In the genomic region with DNA sequence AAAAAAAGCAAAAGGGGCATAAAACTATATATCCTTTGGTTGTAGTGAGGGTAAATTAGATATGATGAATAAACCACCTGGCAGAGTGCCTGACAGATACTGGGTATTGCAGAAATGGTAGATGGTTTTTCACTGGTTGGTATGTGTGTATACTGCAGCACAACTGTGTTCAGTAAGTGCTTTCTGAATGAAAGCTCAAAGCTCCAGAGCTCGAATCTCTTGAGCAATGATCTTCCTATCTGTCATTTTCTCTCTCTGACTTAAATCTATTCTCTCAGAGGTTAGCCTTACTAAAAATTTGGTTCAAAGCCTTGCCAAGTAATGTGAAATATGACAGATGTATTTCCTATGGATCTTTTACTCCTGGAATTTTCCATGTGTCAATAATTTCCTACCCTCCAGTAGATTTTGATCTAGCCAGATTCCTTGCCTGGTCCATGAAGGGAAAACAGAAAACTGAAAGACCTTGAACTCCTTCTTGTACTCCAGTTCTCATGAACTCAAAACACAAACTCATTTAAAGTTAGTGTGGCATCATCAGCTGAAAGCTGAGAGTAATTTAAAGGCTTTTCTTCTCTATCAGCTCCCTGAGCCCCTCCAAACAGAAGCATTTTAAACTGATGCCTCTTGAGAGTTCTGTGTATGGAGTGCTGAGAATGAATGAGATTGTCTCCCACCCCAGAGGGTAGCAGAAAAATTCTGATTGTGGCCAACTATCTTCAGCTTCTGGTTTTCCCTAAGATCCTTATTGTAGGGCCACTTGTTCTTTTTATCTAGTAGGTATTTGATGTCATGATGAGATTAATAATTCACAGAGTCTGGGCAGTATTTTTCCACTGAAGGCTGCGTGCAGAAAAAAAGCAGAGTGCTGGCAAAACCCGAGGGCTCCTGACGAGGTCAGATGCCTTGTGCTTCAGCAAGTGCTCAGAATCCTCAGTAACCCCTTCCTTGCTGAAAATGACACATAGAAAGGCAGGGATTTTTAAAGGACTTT, we compare ENCODE assay signal across 16 cellular contexts.
DNase-seq lines count a peak whose midpoint lies in the region; ATAC-seq and TF ChIP-seq lines count a peak whose summit lies in the region.
"Had no signal": no experiment of that assay in that cellular context is flagged by ENCODE, and none has a peak within 500 bp of the region (broad histone marks: within the 10 kb centered on the region; RNA-seq: fewer than 3 reads in every experiment).

No MANE protein-coding gene starts in this region.

- no peak overlapping the region for H3K56ac ChIP-seq in H9 (ENCODE audit: insufficient read length, low read depth, low read length)

- H3K4me1 Mint-ChIP-seq in endothelial cell (ENCODE audit: unreplicated experiment): peaks cover 2% of the 10 kb centered on the region
- peaks cover 2 to 7% of the 10 kb centered on the region in 2 experiments; a peak in 3 of 4 replicates for H3K4me1 Mint-ChIP-seq in H9
- H3K4me1 Mint-ChIP-seq: central memory CD8-positive, alpha-beta T cell; IgD-negative memory B cell had no signal

- no peak overlapping the region for H2BK5ac ChIP-seq in H9 (ENCODE audit: insufficient read length, low read length)

- no peak overlapping the region for H2AK5ac ChIP-seq in H9 (ENCODE audit: insufficient read length, low read length)

- DNase-seq in LHCN-M2 (ENCODE audit: low read depth): peak; percentile 77
- peak; percentile 77 for DNase-seq in cerebellar cortex (ENCODE audit: low spot score)
- peak; percentile 78 for DNase-seq in left lobe of liver (ENCODE audit: low spot score)
- peak; percentile 26 for DNase-seq in stomach
- no peak for DNase-seq in endothelial cell (ENCODE audit: low spot score)
- DNase-seq in MV-4-11 (lab: John Stamatoyannopoulos, UW): no peak
- DNase-seq in stimulated activated CD4-positive, alpha-beta T cell treated with anti-CD3 and anti-CD28 coated beads, Interleukin-1b, Interleukin-23, amount 100 ng/mL, for 48 hours: no peak
- DNase-seq in H9: no peak
- DNase-seq: activated CD8-positive, alpha-beta memory T cell treated with anti-CD3 and anti-CD28 coated beads for 24 hours; activated gamma-delta T cell treated with Interleukin-2 at 50 U/mL for 16 hours; NCI-H146; NCI-H69; thyroid gland had no signal

- no peak overlapping the region for H3K18ac ChIP-seq in H9 (ENCODE audit: insufficient read length, low read depth, low read length)

- WGBS in stomach, 5 donors: 18 to 25% (median 22%) methylated on average over 4 of the region's 4 CpGs
- WGBS in H9 (ENCODE audit: extremely low coverage, insufficient read length, low lambda C conversion rate): no CpG with 5 or more reads among the region's 4 CpGs

- intact Hi-C loops in stomach (cut with DNase I; ENCODE audit: low total_unique reads): no loop called here

- no peak overlapping the region for H3K14ac ChIP-seq in H9 (ENCODE audit: insufficient read depth, low read length)

- no peaks in the 10 kb centered on the region for H3K79me2 ChIP-seq in H9 (ENCODE audit: insufficient read depth, low read length)

- H3K9me3 ChIP-seq in stomach: no peaks in the 10 kb centered on the region
- no peaks in the 10 kb centered on the region for H3K9me3 ChIP-seq in H9 (ENCODE audit: control insufficient read depth, low read depth, low read length)
- H3K9me3 ChIP-seq: thyroid gland had no signal

- H3K79me1 ChIP-seq in H9 (ENCODE audit: insufficient read depth, low read depth, low read length, poor library complexity, severe bottlenecking): no peaks in the 10 kb centered on the region

- TF ChIP-seq POLR2A in stomach (IDR thresholded peaks at IDR 0.05): no peak

- H3K27ac Mint-ChIP-seq in endothelial cell (ENCODE audit: unreplicated experiment) (no peak overlapping the region), H9 (no peak overlapping the region; a peak in 1 of 7 replicates)
- H3K27ac Mint-ChIP-seq: IgD-negative memory B cell had no signal

- H3K36me3 Mint-ChIP-seq in endothelial cell (ENCODE audit: low read depth, unreplicated experiment) (no peaks in the 10 kb centered on the region), H9 (ENCODE audit: insufficient read depth in 1 of 3, low read depth in 3 of 3) (no peaks in the 10 kb centered on the region)
- H3K36me3 Mint-ChIP-seq: IgD-negative memory B cell had no signal

- H4K20me1 ChIP-seq in H9 (ENCODE audit: control insufficient read depth, insufficient read depth, insufficient read length): no peaks in the 10 kb centered on the region

- H3K27me3 Mint-ChIP-seq in endothelial cell (ENCODE audit: unreplicated experiment) (no peaks in the 10 kb centered on the region), H9 (ENCODE audit: low read depth) (no peaks in the 10 kb centered on the region)
- H3K27me3 Mint-ChIP-seq: central memory CD8-positive, alpha-beta T cell; IgD-negative memory B cell had no signal

- no peak overlapping the region for H3K9ac ChIP-seq in H9 (ENCODE audit: extremely low read depth, insufficient read length, low read length)

- H3K4me3 ChIP-seq in stomach: no peak overlapping the region
- H3K4me3 ChIP-seq: thyroid gland had no signal

- H2BK15ac ChIP-seq in H9 (ENCODE audit: low read depth, low read length): no peak overlapping the region

- TF ChIP-seq CTCF in stomach (IDR thresholded peaks at IDR 0.05): no peak
- TF ChIP-seq CTCF in endothelial cell (IDR thresholded peaks at IDR 0.05; ENCODE audit: unreplicated experiment): no peak
- no peak for TF ChIP-seq CTCF in H9 (conservative IDR thresholded peaks at IDR 0.05)

- peak; percentile 91 for ATAC-seq in left lobe of liver
- ATAC-seq: esophagus mucosa had no signal

- H2BK120ac ChIP-seq in H9 (ENCODE audit: low read depth, low read length, poor library complexity, severe bottlenecking): no peak overlapping the region

- no peak overlapping the region for H2AFZ ChIP-seq in H9 (ENCODE audit: low read length)

- no peaks in the 10 kb centered on the region for H3K27me3 ChIP-seq in stomach
- no peaks in the 10 kb centered on the region for H3K27me3 ChIP-seq in H9 (ENCODE audit: insufficient read depth, low read length)
- H3K27me3 ChIP-seq: thyroid gland had no signal

- no peak for TF ChIP-seq EP300 in stomach (IDR thresholded peaks at IDR 0.05)

- no peak overlapping the region for H3K4me2 ChIP-seq in H9 (ENCODE audit: insufficient read depth, insufficient read length, low read length)

- no peaks in the 10 kb centered on the region for H3K9me3 Mint-ChIP-seq in endothelial cell (ENCODE audit: unreplicated experiment)
- peaks cover 0 to 2% of the 10 kb centered on the region in 2 experiments; a peak in 1 of 5 replicates for H3K9me3 Mint-ChIP-seq in H9
- H3K9me3 Mint-ChIP-seq: IgD-negative memory B cell had no signal

- no peak overlapping the region for H3K4me3 Mint-ChIP-seq in endothelial cell (ENCODE audit: unreplicated experiment)
- H3K4me3 Mint-ChIP-seq in H9: no peak overlapping the region
- H3K4me3 Mint-ChIP-seq: central memory CD8-positive, alpha-beta T cell; IgD-negative memory B cell had no signal

- H3K4ac ChIP-seq in H9 (ENCODE audit: low read depth, low read length): no peak overlapping the region

- H4K5ac ChIP-seq in H9 (ENCODE audit: insufficient read length, low read depth, low read length): no peak overlapping the region

- H3K36me3 ChIP-seq in stomach: no peaks in the 10 kb centered on the region
- H3K36me3 ChIP-seq: thyroid gland had no signal

- H4K91ac ChIP-seq in H9 (ENCODE audit: insufficient read length, low read depth, low read length): no peak overlapping the region

- H3T11ph ChIP-seq in H9 (ENCODE audit: low read length): no peak overlapping the region

- no peak overlapping the region for H2BK20ac ChIP-seq in H9 (ENCODE audit: low read depth, low read length, poor library complexity, severe bottlenecking)

- H2BK12ac ChIP-seq in H9 (ENCODE audit: insufficient read length, low read depth, low read length): no peak overlapping the region

- H3K23ac ChIP-seq in H9 (ENCODE audit: insufficient read length, low read depth, low read length): no peak overlapping the region

- H4K8ac ChIP-seq in H9 (replicated peaks; ENCODE audit: insufficient read length, low read depth, low read length): no peak overlapping the region

- H3K23me2 ChIP-seq in H9 (ENCODE audit: insufficient read length, low read depth, low read length, poor library complexity, severe bottlenecking): no peaks in the 10 kb centered on the region

- H3K27ac ChIP-seq in stomach (no peak overlapping the region), H9 (ENCODE audit: insufficient read length, low read depth, low read length) (no peak overlapping the region)
- H3K27ac ChIP-seq: thyroid gland had no signal

- H3K4me1 ChIP-seq in stomach: peaks cover 0 to 15% (median 7%) of the 10 kb centered on the region in 4 donors
- no peaks in the 10 kb centered on the region for H3K4me1 ChIP-seq in H9 (ENCODE audit: insufficient read depth, low read length)
- H3K4me1 ChIP-seq: thyroid gland had no signal

Comparison
In these comparisons a context has a peak if more than half of its experiments do, and no peak if none do; other contexts are left out.
1. DNase-seq: peak in LHCN-M2 (single experiment), cerebellar cortex (single experiment), left lobe of liver (single experiment) and stomach (single experiment); none in endothelial cell (single experiment), MV-4-11 (single experiment), stimulated activated CD4-positive, alpha-beta T cell treated with anti-CD3 and anti-CD28 coated beads, Interleukin-1b, Interleukin-23, amount 100 ng/mL, for 48 hours (single experiment) and H9 (single experiment).